9 cellular contexts compared by ENCODE assay signal in the genomic region with DNA sequence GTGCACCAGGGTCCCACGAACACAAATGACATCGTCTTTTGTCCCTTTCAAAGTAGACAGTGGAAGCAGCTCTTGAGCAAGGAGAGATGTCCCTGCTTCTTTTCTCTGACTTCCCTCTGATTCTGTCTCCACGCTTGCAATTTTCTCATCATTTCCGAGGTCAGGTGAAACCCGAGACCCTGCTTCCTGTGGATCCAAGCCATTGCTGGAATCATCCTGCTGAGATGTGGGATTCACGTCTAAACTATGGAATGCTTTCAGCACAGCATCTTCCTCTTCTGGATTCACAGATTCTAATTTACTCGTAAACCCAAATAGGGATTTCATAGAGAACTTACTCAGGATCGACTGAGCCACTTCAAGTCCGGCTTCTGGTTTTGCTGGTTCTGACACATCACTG.
DNase-seq lines count a peak whose midpoint lies in the region; ATAC-seq and TF ChIP-seq lines count a peak whose summit lies in the region.
"Had no signal": no experiment of that assay in that cellular context is flagged by ENCODE, and none has a peak within 500 bp of the region (broad histone marks: within the 10 kb centered on the region; RNA-seq: fewer than 3 reads in every experiment).

No MANE protein-coding gene starts in this region.

- no peaks in the 10 kb centered on the region for H3K9me3 Mint-ChIP-seq in effector memory CD8-positive, alpha-beta T cell

- H3K4me1 Mint-ChIP-seq in effector memory CD8-positive, alpha-beta T cell (ENCODE audit: low read depth in 2 of 2): peaks cover 9 to 20% of the 10 kb centered on the region in 2 donors

- H3K36me3 Mint-ChIP-seq in effector memory CD8-positive, alpha-beta T cell (ENCODE audit: insufficient read depth): no peaks in the 10 kb centered on the region

- no peak for ATAC-seq in effector memory CD8-positive, alpha-beta T cell (replicated peaks)
- ATAC-seq in HG03045 (IDR thresholded peaks at IDR 0.05; ENCODE audit: unreplicated experiment) (no peak), GM19324 (IDR thresholded peaks at IDR 0.05; ENCODE audit: low FRiP score, unreplicated experiment) (no peak)
- ATAC-seq: GM12878 had no signal

- DNase-seq in LoVo (ENCODE audit: low spot score): peak; percentile 16
- no peak for DNase-seq in effector memory CD8-positive, alpha-beta T cell
- DNase-seq in non-pigmented ciliary epithelial cell (ENCODE audit: low read depth): peak; percentile 42
- no peak for DNase-seq in HUDEP-2 (lab: John Stamatoyannopoulos, UW; ENCODE audit: unreplicated experiment in 76 of 76)
- no peak for DNase-seq in DMS 273 (lab: John Stamatoyannopoulos, UW; ENCODE audit: unreplicated experiment)

- peaks cover 17 to 47% of the 10 kb centered on the region in 2 donors for H3K27me3 Mint-ChIP-seq in effector memory CD8-positive, alpha-beta T cell

- H3K27ac Mint-ChIP-seq in effector memory CD8-positive, alpha-beta T cell: no peak overlapping the region

- no peak for TF ChIP-seq CTCF in C4-2B (conservative IDR thresholded peaks at IDR 0.05)

- peak overlapping the region; percentile 62 to 64 for H3K4me3 Mint-ChIP-seq in effector memory CD8-positive, alpha-beta T cell

- peak overlapping the region; percentile 24 for H3K27ac ChIP-seq in C4-2B

Comparison
In these comparisons a context has a peak if more than half of its experiments do, and no peak if none do; other contexts are left out.
1. DNase-seq: peak in LoVo (single experiment) and non-pigmented ciliary epithelial cell (single experiment); none in effector memory CD8-positive, alpha-beta T cell (0 of 3), HUDEP-2 (0 of 76) and DMS 273 (single experiment).